In genomic region chr1:76015478-76016103, GRCh38 we compare ENCODE assay signal across 22 cellular contexts. TPM values are rescaled to one million over a fixed set of nuclear protein-coding genes. Genes with fewer than 3 reads are reported as not detected.
"Had no signal": no experiment of that assay in that cellular context is flagged by ENCODE, and none has a peak within 500 bp of the region (broad histone marks: within the 10 kb centered on the region; RNA-seq: fewer than 3 reads in every experiment).

No MANE protein-coding gene starts in this region.

- H3K9me3 Mint-ChIP-seq: effector memory CD8-positive, alpha-beta T cell; nephron; stimulated activated effector memory CD8-positive, alpha-beta T cell treated with anti-CD3 and anti-CD28 coated beads, Interleukin-12 subunit alpha, Interleukin-12 subunit beta, amount 100 ng/mL, for 72 hours had no signal

- H3K27me3 ChIP-seq: gastrocnemius medialis, neural progenitor cell, stomach, thyroid gland had no signal

- H3K9ac ChIP-seq: neural progenitor cell, parathyroid adenoma had no signal

- H3K4me3 ChIP-seq: gastrocnemius medialis, lung, neural progenitor cell, stomach, thyroid gland had no signal

- H3K4me1 ChIP-seq: gastrocnemius medialis, parathyroid adenoma, stomach had no signal

- ATAC-seq: effector memory CD8-positive, alpha-beta T cell; gastrocnemius medialis; left lobe of liver; naive thymus-derived CD4-positive, alpha-beta T cell; sciatic nerve; stimulated activated effector memory CD8-positive, alpha-beta T cell treated with anti-CD3 and anti-CD28 coated beads, Interleukin-12 subunit alpha, Interleukin-12 subunit beta, amount 100 ng/mL, for 72 hours had no signal

- DNase-seq: cortex of kidney; effector memory CD8-positive, alpha-beta T cell; gastrocnemius medialis; head of caudate nucleus; kidney; midbrain; naive thymus-derived CD4-positive, alpha-beta T cell; stimulated activated CD4-positive, alpha-beta T cell treated with anti-CD3 and anti-CD28 coated beads, Interleukin-2, amount 100 ng/mL, for 24 hours; stimulated activated CD4-positive, alpha-beta T cell treated with anti-CD3 and anti-CD28 coated beads, Interleukin-4, amount 100 ng/mL, for 24 hours; stimulated activated naive CD4-positive, alpha-beta T cell treated with Interleukin-2 at 50 U/mL for 16 hours; stomach; thyroid gland; trophoblast cell had no signal

- H3K36me3 Mint-ChIP-seq: neural progenitor cell; stimulated activated effector memory CD8-positive, alpha-beta T cell treated with anti-CD3 and anti-CD28 coated beads, Interleukin-12 subunit alpha, Interleukin-12 subunit beta, amount 100 ng/mL, for 72 hours had no signal

- H3K27ac Mint-ChIP-seq: effector memory CD8-positive, alpha-beta T cell; naive thymus-derived CD4-positive, alpha-beta T cell; nephron; neural progenitor cell; progenitor cell of endocrine pancreas; stimulated activated effector memory CD8-positive, alpha-beta T cell treated with anti-CD3 and anti-CD28 coated beads, Interleukin-12 subunit alpha, Interleukin-12 subunit beta, amount 100 ng/mL, for 72 hours had no signal

- H3K4me3 Mint-ChIP-seq: effector memory CD8-positive, alpha-beta T cell; naive thymus-derived CD4-positive, alpha-beta T cell; nephron; neural progenitor cell; stimulated activated effector memory CD8-positive, alpha-beta T cell treated with anti-CD3 and anti-CD28 coated beads, Interleukin-12 subunit alpha, Interleukin-12 subunit beta, amount 100 ng/mL, for 72 hours had no signal

- H2AFZ ChIP-seq: neural progenitor cell, parathyroid adenoma had no signal

- H3K79me2 ChIP-seq: parathyroid adenoma had no signal

- H3K4me2 ChIP-seq: neural progenitor cell had no signal

- H3K27ac ChIP-seq: gastrocnemius medialis, neural progenitor cell, parathyroid adenoma, stomach, thyroid gland had no signal

- H3K36me3 ChIP-seq: gastrocnemius medialis, neural progenitor cell, stomach, thyroid gland had no signal

- H3K9me3 ChIP-seq: gastrocnemius medialis, stomach, thyroid gland had no signal

- H3K4me1 Mint-ChIP-seq: nephron; stimulated activated effector memory CD8-positive, alpha-beta T cell treated with anti-CD3 and anti-CD28 coated beads, Interleukin-12 subunit alpha, Interleukin-12 subunit beta, amount 100 ng/mL, for 72 hours had no signal

RNA-seq across cellular contexts. Expression of gene ST6GALNAC3, which starts 59.0 kb away (rescaled TPM):
- total RNA-seq: osteoblast had no signal
